ENCODE assay signal across 1 cellular context in the genomic region with DNA sequence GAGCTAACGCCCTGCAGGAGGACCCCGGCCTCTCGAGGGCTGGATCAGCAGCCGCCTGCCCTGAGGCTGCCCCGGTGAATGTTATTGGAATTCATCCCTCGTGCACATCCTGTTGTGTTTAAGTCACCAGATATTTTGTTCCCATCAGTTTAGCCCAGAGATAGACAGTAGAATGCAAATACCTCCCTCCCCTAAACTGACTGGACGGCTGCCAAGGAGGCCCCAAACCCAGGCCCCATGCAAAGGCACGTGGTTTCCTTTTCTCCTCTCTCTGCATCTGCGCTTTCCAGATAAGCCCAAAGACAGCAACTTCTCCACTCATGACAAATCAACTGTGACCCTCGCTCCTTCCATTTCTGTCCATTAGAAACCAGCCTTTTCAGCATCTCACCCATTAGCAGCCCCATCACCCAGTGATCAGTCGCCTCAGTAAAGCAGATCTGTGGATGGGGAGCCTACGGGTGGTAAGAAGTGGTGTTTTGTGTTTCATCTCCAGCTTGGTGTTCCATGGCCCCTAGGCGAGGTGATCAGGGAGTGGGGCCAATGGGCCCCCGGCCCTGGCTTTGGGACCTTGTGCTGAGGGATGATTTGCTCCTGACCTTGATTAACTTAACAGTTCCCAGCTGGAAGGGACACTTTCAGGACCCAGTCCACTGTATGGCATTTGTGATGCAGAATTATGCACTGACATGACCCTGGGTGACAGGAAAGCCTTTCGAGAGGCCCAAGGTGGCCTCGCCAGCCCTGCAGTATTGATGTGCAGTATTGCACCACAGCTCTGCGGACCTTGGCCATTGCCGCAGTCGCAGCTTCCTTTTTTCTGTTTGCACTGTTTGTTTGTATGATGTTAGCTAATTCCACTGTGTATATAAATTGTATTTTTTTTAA.
A peak's percentile ranks its signal among the peaks of the same experiment; 100 is the strongest.
TF ChIP-seq lines count a peak whose summit lies in the region.

No MANE protein-coding gene starts in this region.

TF ChIP-seq in HepG2, 621 proteins besides CTCF, POLR2A, EP300 and RAD21 (continued from another document and continues in another):
- TF ChIP-seq ZNF451 (CRISPR knock-in tag; IDR thresholded peaks at IDR 0.05), result no peak
- no peak for TF ChIP-seq RELA (CRISPR knock-in tag; IDR thresholded peaks at IDR 0.05)
- TF ChIP-seq ZNF382 (CRISPR knock-in tag; IDR thresholded peaks at IDR 0.05; ENCODE audit: borderline replicate concordance), result no peak
- TF ChIP-seq PHF20 (CRISPR knock-in tag; IDR thresholded peaks at IDR 0.05), result 0 out of 2 replicates have a peak, but pooled peaks have one; percentile 34
- TF ChIP-seq NFYB (CRISPR knock-in tag; IDR thresholded peaks at IDR 0.05), result no peak
- no peak for TF ChIP-seq HOXA9 (CRISPR knock-in tag; IDR thresholded peaks at IDR 0.05; ENCODE audit: borderline replicate concordance)
- peak; percentile 92 for TF ChIP-seq ZNF331 (CRISPR knock-in tag; IDR thresholded peaks at IDR 0.05)
- TF ChIP-seq KLF6 (CRISPR knock-in tag; IDR thresholded peaks at IDR 0.05), result 0 out of 2 replicates have a peak, but pooled peaks have one; percentile 53
- no peak for TF ChIP-seq PRMT3 (CRISPR knock-in tag; IDR thresholded peaks at IDR 0.05; ENCODE audit: borderline replicate concordance, low read depth)
- no peak for TF ChIP-seq TAF1 (CRISPR knock-in tag; IDR thresholded peaks at IDR 0.05)
- TF ChIP-seq HES4 (CRISPR knock-in tag; IDR thresholded peaks at IDR 0.05; ENCODE audit: borderline replicate concordance), result 0 out of 2 replicates have a peak, but pooled peaks have one; percentile 17
- no peak for TF ChIP-seq ZNF816 (CRISPR knock-in tag; IDR thresholded peaks at IDR 0.05; ENCODE audit: borderline replicate concordance)
- TF ChIP-seq, protein P1, sequence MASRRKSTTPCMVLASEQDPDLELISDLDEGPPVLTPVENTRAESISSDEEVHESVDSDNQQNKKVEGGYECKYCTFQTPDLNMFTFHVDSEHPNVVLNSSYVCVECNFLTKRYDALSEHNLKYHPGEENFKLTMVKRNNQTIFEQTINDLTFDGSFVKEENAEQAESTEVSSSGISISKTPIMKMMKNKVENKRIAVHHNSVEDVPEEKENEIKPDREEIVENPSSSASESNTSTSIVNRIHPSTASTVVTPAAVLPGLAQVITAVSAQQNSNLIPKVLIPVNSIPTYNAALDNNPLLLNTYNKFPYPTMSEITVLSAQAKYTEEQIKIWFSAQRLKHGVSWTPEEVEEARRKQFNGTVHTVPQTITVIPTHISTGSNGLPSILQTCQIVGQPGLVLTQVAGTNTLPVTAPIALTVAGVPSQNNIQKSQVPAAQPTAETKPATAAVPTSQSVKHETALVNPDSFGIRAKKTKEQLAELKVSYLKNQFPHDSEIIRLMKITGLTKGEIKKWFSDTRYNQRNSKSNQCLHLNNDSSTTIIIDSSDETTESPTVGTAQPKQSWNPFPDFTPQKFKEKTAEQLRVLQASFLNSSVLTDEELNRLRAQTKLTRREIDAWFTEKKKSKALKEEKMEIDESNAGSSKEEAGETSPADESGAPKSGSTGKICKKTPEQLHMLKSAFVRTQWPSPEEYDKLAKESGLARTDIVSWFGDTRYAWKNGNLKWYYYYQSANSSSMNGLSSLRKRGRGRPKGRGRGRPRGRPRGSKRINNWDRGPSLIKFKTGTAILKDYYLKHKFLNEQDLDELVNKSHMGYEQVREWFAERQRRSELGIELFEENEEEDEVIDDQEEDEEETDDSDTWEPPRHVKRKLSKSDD (CRISPR knock-in tag; IDR thresholded peaks at IDR 0.05; ENCODE audit: low read depth), result no peak
- TF ChIP-seq THYN1 (CRISPR knock-in tag; IDR thresholded peaks at IDR 0.05; ENCODE audit: borderline replicate concordance, low read depth), result no peak
- TF ChIP-seq, protein P2, sequence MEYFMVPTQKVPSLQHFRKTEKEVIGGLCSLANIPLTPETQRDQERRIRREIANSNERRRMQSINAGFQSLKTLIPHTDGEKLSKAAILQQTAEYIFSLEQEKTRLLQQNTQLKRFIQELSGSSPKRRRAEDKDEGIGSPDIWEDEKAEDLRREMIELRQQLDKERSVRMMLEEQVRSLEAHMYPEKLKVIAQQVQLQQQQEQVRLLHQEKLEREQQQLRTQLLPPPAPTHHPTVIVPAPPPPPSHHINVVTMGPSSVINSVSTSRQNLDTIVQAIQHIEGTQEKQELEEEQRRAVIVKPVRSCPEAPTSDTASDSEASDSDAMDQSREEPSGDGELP (IDR thresholded peaks at IDR 0.05; ENCODE audit: borderline replicate concordance, low read depth), result peak; percentile 85
- TF ChIP-seq, protein P3, sequence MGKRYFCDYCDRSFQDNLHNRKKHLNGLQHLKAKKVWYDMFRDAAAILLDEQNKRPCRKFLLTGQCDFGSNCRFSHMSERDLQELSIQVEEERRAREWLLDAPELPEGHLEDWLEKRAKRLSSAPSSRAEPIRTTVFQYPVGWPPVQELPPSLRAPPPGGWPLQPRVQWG (CRISPR knock-in tag; IDR thresholded peaks at IDR 0.05; ENCODE audit: borderline replicate concordance, low read depth), result no peak
- no peak for TF ChIP-seq ZNF251 (CRISPR knock-in tag; IDR thresholded peaks at IDR 0.05)
- no peak for TF ChIP-seq WIZ (CRISPR knock-in tag; IDR thresholded peaks at IDR 0.05)
- TF ChIP-seq ZNF75D (CRISPR knock-in tag; IDR thresholded peaks at IDR 0.05; ENCODE audit: borderline replicate concordance), result no peak
- 0 out of 2 replicates have a peak, but pooled peaks have one; percentile 61 for TF ChIP-seq ARID2 (CRISPR knock-in tag; IDR thresholded peaks at IDR 0.05; ENCODE audit: borderline replicate concordance)
- no peak for TF ChIP-seq ZNF383 (CRISPR knock-in tag; IDR thresholded peaks at IDR 0.05; ENCODE audit: borderline replicate concordance)
- no peak for TF ChIP-seq HNRNPH1 (optimal IDR thresholded peaks at IDR 0.05; ENCODE audit: low read depth, low read length)
- no peak for TF ChIP-seq CBX1 (IDR thresholded peaks at IDR 0.05; ENCODE audit: low read depth)
- 0 out of 2 replicates have a peak, but pooled peaks have one; percentile 20 for TF ChIP-seq ZNF205 (CRISPR knock-in tag; IDR thresholded peaks at IDR 0.05)
- TF ChIP-seq, protein P4, sequence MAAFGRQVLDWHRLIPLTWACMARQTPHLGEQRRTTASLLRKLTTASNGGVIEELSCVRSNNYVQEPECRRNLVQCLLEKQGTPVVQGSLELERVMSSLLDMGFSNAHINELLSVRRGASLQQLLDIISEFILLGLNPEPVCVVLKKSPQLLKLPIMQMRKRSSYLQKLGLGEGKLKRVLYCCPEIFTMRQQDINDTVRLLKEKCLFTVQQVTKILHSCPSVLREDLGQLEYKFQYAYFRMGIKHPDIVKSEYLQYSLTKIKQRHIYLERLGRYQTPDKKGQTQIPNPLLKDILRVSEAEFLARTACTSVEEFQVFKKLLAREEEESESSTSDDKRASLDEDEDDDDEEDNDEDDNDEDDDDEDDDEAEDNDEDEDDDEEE (CRISPR knock-in tag; IDR thresholded peaks at IDR 0.05), result 0 out of 2 replicates have a peak, but pooled peaks have one; percentile 7
- 0 out of 2 replicates have a peak, but pooled peaks have one; percentile 73 for TF ChIP-seq ZFP1 (CRISPR knock-in tag; IDR thresholded peaks at IDR 0.05)
- TF ChIP-seq, protein P5, sequence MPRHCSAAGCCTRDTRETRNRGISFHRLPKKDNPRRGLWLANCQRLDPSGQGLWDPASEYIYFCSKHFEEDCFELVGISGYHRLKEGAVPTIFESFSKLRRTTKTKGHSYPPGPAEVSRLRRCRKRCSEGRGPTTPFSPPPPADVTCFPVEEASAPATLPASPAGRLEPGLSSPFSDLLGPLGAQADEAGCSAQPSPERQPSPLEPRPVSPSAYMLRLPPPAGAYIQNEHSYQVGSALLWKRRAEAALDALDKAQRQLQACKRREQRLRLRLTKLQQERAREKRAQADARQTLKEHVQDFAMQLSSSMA (CRISPR knock-in tag; IDR thresholded peaks at IDR 0.05), result no peak
- peak; percentile 89 for TF ChIP-seq TEAD3 (CRISPR knock-in tag; optimal IDR thresholded peaks at IDR 0.05; ENCODE audit: borderline replicate concordance)
- TF ChIP-seq MZF1 (CRISPR knock-in tag; IDR thresholded peaks at IDR 0.05; ENCODE audit: borderline replicate concordance), result no peak
- TF ChIP-seq JUN (CRISPR knock-in tag; IDR thresholded peaks at IDR 0.05), result no peak; the same call in 1 of the 2 replicates
- TF ChIP-seq ZNF775 (CRISPR knock-in tag; IDR thresholded peaks at IDR 0.05; ENCODE audit: borderline replicate concordance), result no peak
- peak; percentile 86 for TF ChIP-seq MEF2D (CRISPR knock-in tag; IDR thresholded peaks at IDR 0.05)
- 0 out of 2 replicates have a peak, but pooled peaks have one; percentile 41 for TF ChIP-seq ZKSCAN1 (IDR thresholded peaks at IDR 0.05; ENCODE audit: low read length)
- TF ChIP-seq AKAP8 (CRISPR knock-in tag; IDR thresholded peaks at IDR 0.05), result no peak; the same call in 1 of the 2 replicates
- no peak for TF ChIP-seq ZNF616 (CRISPR knock-in tag; IDR thresholded peaks at IDR 0.05; ENCODE audit: low read depth)
- TF ChIP-seq ATRX (CRISPR knock-in tag; IDR thresholded peaks at IDR 0.05; ENCODE audit: borderline replicate concordance), result no peak
- TF ChIP-seq HCFC1 (IDR thresholded peaks at IDR 0.05; ENCODE audit: low read depth, low read length), result no peak
- no peak for TF ChIP-seq PHB2 (IDR thresholded peaks at IDR 0.05; ENCODE audit: partially characterized antibody)
- TF ChIP-seq, protein P6, sequence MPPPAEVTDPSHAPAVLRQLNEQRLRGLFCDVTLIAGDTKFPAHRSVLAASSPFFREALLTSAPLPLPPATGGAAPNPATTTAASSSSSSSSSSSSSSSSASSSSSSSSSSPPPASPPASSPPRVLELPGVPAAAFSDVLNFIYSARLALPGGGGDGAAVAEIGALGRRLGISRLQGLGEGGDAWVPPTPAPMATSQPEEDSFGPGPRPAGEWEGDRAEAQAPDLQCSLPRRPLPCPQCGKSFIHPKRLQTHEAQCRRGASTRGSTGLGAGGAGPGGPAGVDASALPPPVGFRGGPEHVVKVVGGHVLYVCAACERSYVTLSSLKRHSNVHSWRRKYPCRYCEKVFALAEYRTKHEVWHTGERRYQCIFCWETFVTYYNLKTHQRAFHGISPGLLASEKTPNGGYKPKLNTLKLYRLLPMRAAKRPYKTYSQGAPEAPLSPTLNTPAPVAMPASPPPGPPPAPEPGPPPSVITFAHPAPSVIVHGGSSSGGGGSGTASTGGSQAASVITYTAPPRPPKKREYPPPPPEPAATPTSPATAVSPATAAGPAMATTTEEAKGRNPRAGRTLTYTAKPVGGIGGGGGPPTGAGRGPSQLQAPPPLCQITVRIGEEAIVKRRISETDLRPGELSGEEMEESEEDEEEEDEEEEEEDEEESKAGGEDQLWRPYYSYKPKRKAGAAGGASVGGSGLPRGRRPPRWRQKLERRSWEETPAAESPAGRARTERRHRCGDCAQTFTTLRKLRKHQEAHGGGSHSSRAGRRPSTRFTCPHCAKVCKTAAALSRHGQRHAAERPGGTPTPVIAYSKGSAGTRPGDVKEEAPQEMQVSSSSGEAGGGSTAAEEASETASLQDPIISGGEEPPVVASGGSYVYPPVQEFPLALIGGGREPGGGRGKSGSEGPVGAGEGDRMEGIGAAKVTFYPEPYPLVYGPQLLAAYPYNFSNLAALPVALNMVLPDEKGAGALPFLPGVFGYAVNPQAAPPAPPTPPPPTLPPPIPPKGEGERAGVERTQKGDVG (CRISPR knock-in tag; IDR thresholded peaks at IDR 0.05; ENCODE audit: borderline replicate concordance), result no peak
- no peak for TF ChIP-seq ZNF10 (CRISPR knock-in tag; IDR thresholded peaks at IDR 0.05; ENCODE audit: borderline replicate concordance, low read depth)
- peak; percentile 62 for TF ChIP-seq KAT8 (CRISPR knock-in tag; IDR thresholded peaks at IDR 0.05)
- TF ChIP-seq, protein P7, sequence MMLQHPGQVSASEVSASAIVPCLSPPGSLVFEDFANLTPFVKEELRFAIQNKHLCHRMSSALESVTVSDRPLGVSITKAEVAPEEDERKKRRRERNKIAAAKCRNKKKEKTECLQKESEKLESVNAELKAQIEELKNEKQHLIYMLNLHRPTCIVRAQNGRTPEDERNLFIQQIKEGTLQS (CRISPR knock-in tag; IDR thresholded peaks at IDR 0.05), result peak; percentile 32; the same call in 1 of the 2 replicates
- TF ChIP-seq, protein P8, sequence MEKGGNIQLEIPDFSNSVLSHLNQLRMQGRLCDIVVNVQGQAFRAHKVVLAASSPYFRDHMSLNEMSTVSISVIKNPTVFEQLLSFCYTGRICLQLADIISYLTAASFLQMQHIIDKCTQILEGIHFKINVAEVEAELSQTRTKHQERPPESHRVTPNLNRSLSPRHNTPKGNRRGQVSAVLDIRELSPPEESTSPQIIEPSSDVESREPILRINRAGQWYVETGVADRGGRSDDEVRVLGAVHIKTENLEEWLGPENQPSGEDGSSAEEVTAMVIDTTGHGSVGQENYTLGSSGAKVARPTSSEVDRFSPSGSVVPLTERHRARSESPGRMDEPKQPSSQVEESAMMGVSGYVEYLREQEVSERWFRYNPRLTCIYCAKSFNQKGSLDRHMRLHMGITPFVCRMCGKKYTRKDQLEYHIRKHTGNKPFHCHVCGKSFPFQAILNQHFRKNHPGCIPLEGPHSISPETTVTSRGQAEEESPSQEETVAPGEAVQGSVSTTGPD (CRISPR knock-in tag; IDR thresholded peaks at IDR 0.05), result no peak
- no peak for TF ChIP-seq TSC22D2 (CRISPR knock-in tag; IDR thresholded peaks at IDR 0.05; ENCODE audit: borderline replicate concordance)
- TF ChIP-seq MTF1 (CRISPR knock-in tag; IDR thresholded peaks at IDR 0.05), result no peak; the same call in 1 of the 2 replicates
- no peak for TF ChIP-seq SOX6 (IDR thresholded peaks at IDR 0.05)
- peak; percentile 85 for TF ChIP-seq SOX6 (CRISPR knock-in tag; IDR thresholded peaks at IDR 0.05)
- no peak for TF ChIP-seq ZFP36L2 (CRISPR knock-in tag; IDR thresholded peaks at IDR 0.05)
- TF ChIP-seq ZC3H13 (CRISPR knock-in tag; IDR thresholded peaks at IDR 0.05), result 0 out of 2 replicates have a peak, but pooled peaks have one; percentile 33
